ENCODE assay signal across 8 cellular contexts in the genomic region with DNA sequence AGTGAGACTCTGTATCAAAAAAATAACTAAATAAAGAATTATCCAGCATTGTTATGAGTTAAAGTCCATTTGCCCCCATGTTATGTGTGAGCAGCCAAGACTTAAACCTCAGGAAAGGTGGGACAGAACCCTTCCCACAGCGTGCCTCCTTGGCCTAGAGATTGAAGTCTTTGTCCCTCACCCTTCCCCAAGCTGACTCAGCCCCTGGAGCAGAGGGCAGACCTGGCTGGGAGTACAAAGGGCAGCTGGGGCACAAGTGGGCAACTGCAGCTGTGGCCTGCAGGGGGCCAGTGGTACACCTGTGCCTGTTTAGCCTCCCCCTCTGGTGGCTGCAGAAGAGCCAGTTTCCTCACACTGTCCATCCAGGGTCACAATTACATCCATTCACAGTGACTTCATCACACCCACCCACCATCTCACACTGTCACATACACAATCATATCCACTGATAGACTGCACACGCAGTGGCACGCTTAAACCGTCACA. TPM values are rescaled to one million over a fixed set of nuclear protein-coding genes. Genes with fewer than 3 reads are reported as not detected.
DNase-seq lines count a peak whose midpoint lies in the region; ATAC-seq and TF ChIP-seq lines count a peak whose summit lies in the region.

No MANE protein-coding gene starts in this region.

- peak; percentile 21 for ATAC-seq in HG02623 (IDR thresholded peaks at IDR 0.05; ENCODE audit: unreplicated experiment)
- peak; percentile 25 for ATAC-seq in left ventricle myocardium superior
- ATAC-seq in HG03469 (IDR thresholded peaks at IDR 0.05; ENCODE audit: unreplicated experiment): no peak

- H3K9me3 Mint-ChIP-seq in activated T-helper 2 cell treated with anti-CD3 and anti-CD28 coated beads, Interferon-gamma antibody, Interleukin-2, Interleukin-4, amounts not matched to agents 10 μg/mL and 5 μg/mL and 100 μg/mL, durations not matched to agents 14 hours and 24 hours and 36 hours: no peaks in the 10 kb centered on the region

- H3K27me3 ChIP-seq in AG04450 (ENCODE audit: control insufficient read depth, insufficient read depth, low read length): no peaks in the 10 kb centered on the region

- H3K4me3 Mint-ChIP-seq in activated T-helper 2 cell treated with anti-CD3 and anti-CD28 coated beads, Interferon-gamma antibody, Interleukin-2, Interleukin-4, amounts not matched to agents 10 μg/mL and 5 μg/mL and 100 μg/mL, durations not matched to agents 14 hours and 24 hours and 36 hours (ENCODE audit: low read depth): peak overlapping the region; percentile 94

- H3K27ac ChIP-seq in AG04450 (ENCODE audit: low read depth, low read length): peak overlapping the region; percentile 95

- DNase-seq in AG04450 (ENCODE audit: low read depth, low spot score): no peak
- DNase-seq in NB4 (ENCODE audit: low read depth): peak; percentile 78
- no peak for DNase-seq in activated T-helper 2 cell treated with anti-CD3 and anti-CD28 coated beads, Interferon-gamma antibody, Interleukin-2, Interleukin-4, amounts not matched to agents 10 μg/mL and 5 μg/mL and 100 μg/mL, durations not matched to agents 14 hours and 24 hours and 36 hours (ENCODE audit: low spot score)
- no peak for DNase-seq in left ventricle myocardium superior
- DNase-seq in retinal pigment epithelial cell (ENCODE audit: low read depth): no peak

- peaks cover 15% of the 10 kb centered on the region for H3K4me1 Mint-ChIP-seq in activated T-helper 2 cell treated with anti-CD3 and anti-CD28 coated beads, Interferon-gamma antibody, Interleukin-2, Interleukin-4, amounts not matched to agents 10 μg/mL and 5 μg/mL and 100 μg/mL, durations not matched to agents 14 hours and 24 hours and 36 hours (ENCODE audit: low read depth)

- no peaks in the 10 kb centered on the region for H3K27me3 Mint-ChIP-seq in activated T-helper 2 cell treated with anti-CD3 and anti-CD28 coated beads, Interferon-gamma antibody, Interleukin-2, Interleukin-4, amounts not matched to agents 10 μg/mL and 5 μg/mL and 100 μg/mL, durations not matched to agents 14 hours and 24 hours and 36 hours (ENCODE audit: low read depth)

- CTCF ChIA-PET in AG04450 (lab: Charles Lee): interaction anchor here (0.9 to 5.6 kb wide), 4 partner anchors 8 to 74 kb away, joined by 3 to 48 read pairs (median 14); partner anchors contain the start of genes ABHD14A, ABHD14B, DUSP7 and PARP3

- peak; percentile 56 for TF ChIP-seq CTCF in AG04450 (IDR thresholded peaks at IDR 0.05; ENCODE audit: low read depth, low read length)
- TF ChIP-seq CTCF in GM12875 (IDR thresholded peaks at IDR 0.05; ENCODE audit: borderline replicate concordance, insufficient read depth, low read depth, low read length): peak; percentile 86
- peak; percentile 54 for TF ChIP-seq CTCF in NB4 (IDR thresholded peaks at IDR 0.05; ENCODE audit: low read depth, low read length)
- TF ChIP-seq CTCF in retinal pigment epithelial cell (conservative IDR thresholded peaks at IDR 0.05; ENCODE audit: low read depth, low read length): peak; percentile 73

- intact Hi-C loops in activated T-helper 2 cell treated with anti-CD3 and anti-CD28 coated beads, Interferon-gamma antibody, Interleukin-2, Interleukin-4, amounts not matched to agents 10 μg/mL and 5 μg/mL and 100 μg/mL, durations not matched to agents 14 hours and 24 hours and 36 hours (cut with micrococcal nuclease): no loop called here
- intact Hi-C loops in left ventricle myocardium superior (cut with micrococcal nuclease): no loop called here

- H3K4me3 ChIP-seq in AG04450 (ENCODE audit: low read depth, low read length) (peak overlapping the region; percentile 73), GM12875 (ENCODE audit: low read depth, low read length) (peak overlapping the region; percentile 74), NB4 (ENCODE audit: low read depth, low read length) (peak overlapping the region; percentile 75), retinal pigment epithelial cell (ENCODE audit: low read length) (peak overlapping the region; percentile 49)

- no peaks in the 10 kb centered on the region; the same call in 1 of the 2 replicates for H3K9me3 ChIP-seq in AG04450 (ENCODE audit: control insufficient read depth, insufficient read depth, low read length)

- no peak for TF ChIP-seq POLR2A in NB4 (IDR thresholded peaks at IDR 0.05; ENCODE audit: extremely low read depth, insufficient read length)

- H3K36me3 Mint-ChIP-seq in activated T-helper 2 cell treated with anti-CD3 and anti-CD28 coated beads, Interferon-gamma antibody, Interleukin-2, Interleukin-4, amounts not matched to agents 10 μg/mL and 5 μg/mL and 100 μg/mL, durations not matched to agents 14 hours and 24 hours and 36 hours (ENCODE audit: low read depth): peaks cover 9% of the 10 kb centered on the region

- POLR2A ChIA-PET in AG04450 (lab: Yijun Ruan, JAX): interaction anchor here (0.6 to 2.9 kb wide), 9 partner anchors 9 to 1426 kb away, joined by 3 to 29 read pairs (median 6); partner anchors contain the start of genes ABHD14B, PARP3, PCBP4 and RPL29

- peak overlapping the region; percentile 94 for H3K27ac Mint-ChIP-seq in activated T-helper 2 cell treated with anti-CD3 and anti-CD28 coated beads, Interferon-gamma antibody, Interleukin-2, Interleukin-4, amounts not matched to agents 10 μg/mL and 5 μg/mL and 100 μg/mL, durations not matched to agents 14 hours and 24 hours and 36 hours

RNA-seq across cellular contexts. Expression of gene ACY1, which starts 0.9 kb away (rescaled TPM):
- polyA plus RNA-seq in AG04450 (2011; rRNA removed): 20.4 and 27.8 TPM in 2 replicates
- 33.1 and 40.5 TPM in 2 replicates for polyA minus RNA-seq in AG04450 (2011; rRNA and poly(A)+ RNA removed)
- total RNA-seq in activated T-helper 2 cell treated with anti-CD3 and anti-CD28 coated beads, Interferon-gamma antibody, Interleukin-2, Interleukin-4, amounts not matched to agents 10 μg/mL and 5 μg/mL and 100 μg/mL, durations not matched to agents 14 hours and 24 hours and 36 hours: 62.8 and 64.6 TPM in 2 replicates
- total RNA-seq in left ventricle myocardium superior: 18.5 TPM

RNA-seq across cellular contexts. Expression of gene ABHD14A, which starts 7.5 kb away (rescaled TPM):
- 8.2 and 9.9 TPM in 2 replicates for polyA plus RNA-seq in AG04450 (2011; rRNA removed)
- polyA minus RNA-seq in AG04450 (2011; rRNA and poly(A)+ RNA removed): 5.0 and 7.1 TPM in 2 replicates
- 13.5 and 15.9 TPM in 2 replicates for total RNA-seq in activated T-helper 2 cell treated with anti-CD3 and anti-CD28 coated beads, Interferon-gamma antibody, Interleukin-2, Interleukin-4, amounts not matched to agents 10 μg/mL and 5 μg/mL and 100 μg/mL, durations not matched to agents 14 hours and 24 hours and 36 hours
- 27.0 TPM for total RNA-seq in left ventricle myocardium superior

RNA-seq across cellular contexts. Expression of gene ABHD14B, which starts 8.5 kb away (rescaled TPM):
- 34.5 and 37.5 TPM in 2 replicates for polyA plus RNA-seq in AG04450 (2011; rRNA removed)
- 21.0 and 25.0 TPM in 2 replicates for polyA minus RNA-seq in AG04450 (2011; rRNA and poly(A)+ RNA removed)
- 49.2 and 51.6 TPM in 2 replicates for total RNA-seq in activated T-helper 2 cell treated with anti-CD3 and anti-CD28 coated beads, Interferon-gamma antibody, Interleukin-2, Interleukin-4, amounts not matched to agents 10 μg/mL and 5 μg/mL and 100 μg/mL, durations not matched to agents 14 hours and 24 hours and 36 hours
- 13.1 TPM for total RNA-seq in left ventricle myocardium superior

RNA-seq across cellular contexts. Expression of gene RPL29, which starts 13.3 kb away (rescaled TPM):
- polyA plus RNA-seq in AG04450 (2011; rRNA removed): 1,368 and 1,889 TPM in 2 replicates
- polyA minus RNA-seq in AG04450 (2011; rRNA and poly(A)+ RNA removed): 722 and 958 TPM in 2 replicates
- 1,666 and 1,693 TPM in 2 replicates for total RNA-seq in activated T-helper 2 cell treated with anti-CD3 and anti-CD28 coated beads, Interferon-gamma antibody, Interleukin-2, Interleukin-4, amounts not matched to agents 10 μg/mL and 5 μg/mL and 100 μg/mL, durations not matched to agents 14 hours and 24 hours and 36 hours
- 663 TPM for total RNA-seq in left ventricle myocardium superior

RNA-seq across cellular contexts. Expression of gene PCBP4, which starts 15.1 kb away (rescaled TPM):
- 54.6 and 69.2 TPM in 2 replicates for polyA plus RNA-seq in AG04450 (2011; rRNA removed)
- polyA minus RNA-seq in AG04450 (2011; rRNA and poly(A)+ RNA removed): 60.0 and 72.8 TPM in 2 replicates
- total RNA-seq in activated T-helper 2 cell treated with anti-CD3 and anti-CD28 coated beads, Interferon-gamma antibody, Interleukin-2, Interleukin-4, amounts not matched to agents 10 μg/mL and 5 μg/mL and 100 μg/mL, durations not matched to agents 14 hours and 24 hours and 36 hours: 21.1 and 23.8 TPM in 2 replicates
- 71.6 TPM for total RNA-seq in left ventricle myocardium superior
